Comparison of ENCODE assay signal across 21 cellular contexts in genomic region chr19:16091546-16092475, GRCh38. TPM values are rescaled to one million over a fixed set of nuclear protein-coding genes. Genes with fewer than 3 reads are reported as not detected.
DNase-seq lines count a peak whose midpoint lies in the region; ATAC-seq and TF ChIP-seq lines count a peak whose summit lies in the region.
"Had no signal": no experiment of that assay in that cellular context is flagged by ENCODE, and none has a peak within 500 bp of the region (broad histone marks: within the 10 kb centered on the region; RNA-seq: fewer than 3 reads in every experiment).

No MANE protein-coding gene starts in this region.

- peaks cover 82% of the 10 kb centered on the region for H3K36me3 Mint-ChIP-seq in activated CD4-positive, alpha-beta T cell treated with anti-CD3 and anti-CD28 coated beads for 36 hours (ENCODE audit: low read depth)

- TF ChIP-seq POLR2A in gastroesophageal sphincter (IDR thresholded peaks at IDR 0.05) (no peak), stomach (IDR thresholded peaks at IDR 0.05) (no peak)

- peaks cover 27% of the 10 kb centered on the region for H3K4me1 Mint-ChIP-seq in activated CD4-positive, alpha-beta T cell treated with anti-CD3 and anti-CD28 coated beads for 36 hours

- TF ChIP-seq CTCF in RWPE1 (conservative IDR thresholded peaks at IDR 0.05; ENCODE audit: low read depth) (no peak), gastroesophageal sphincter (IDR thresholded peaks at IDR 0.05) (no peak), stomach (IDR thresholded peaks at IDR 0.05) (no peak)

- no peak for TF ChIP-seq EP300 in gastroesophageal sphincter (IDR thresholded peaks at IDR 0.05)
- no peak for TF ChIP-seq EP300 in stomach (IDR thresholded peaks at IDR 0.05)

- no peak overlapping the region for H3K4me3 Mint-ChIP-seq in activated CD4-positive, alpha-beta T cell treated with anti-CD3 and anti-CD28 coated beads for 36 hours
- H3K4me3 Mint-ChIP-seq: central memory CD8-positive, alpha-beta T cell had no signal

- H3K9me3 Mint-ChIP-seq in activated CD4-positive, alpha-beta T cell treated with anti-CD3 and anti-CD28 coated beads for 36 hours (ENCODE audit: low read depth), result no peaks in the 10 kb centered on the region
- H3K9me3 Mint-ChIP-seq: central memory CD8-positive, alpha-beta T cell had no signal

- intact Hi-C loops in activated CD4-positive, alpha-beta T cell treated with anti-CD3 and anti-CD28 coated beads for 36 hours (cut with DNase I, micrococcal nuclease), result no loop called here
- intact Hi-C loops in stomach (cut with DNase I; ENCODE audit: low total_unique reads), result no loop called here

- no peak for DNase-seq in activated CD4-positive, alpha-beta T cell treated with anti-CD3 and anti-CD28 coated beads for 36 hours
- DNase-seq in activated CD4-positive, alpha-beta T cell treated with anti-CD3 and anti-CD28 coated beads, Interleukin-2, amount 50 U/mL, for 48 hours, result no peak
- DNase-seq in RWPE1 (ENCODE audit: low spot score) (no peak), stomach (no peak), NCI-H526 treated with DMSO at 0.1 percent for 48 hours (lab: John Stamatoyannopoulos, UW) (no peak), cerebellar cortex (ENCODE audit: low spot score) (no peak)
- DNase-seq: activated CD4-positive, alpha-beta T cell treated with anti-CD3 and anti-CD28 coated beads for 4 hours; activated T-cell treated with anti-CD3 and anti-CD28 coated beads, Interleukin-2, amount 50 U/mL, for 48 hours; mucosa of descending colon; NCI-H146; stimulated activated CD4-positive, alpha-beta T cell treated with anti-CD3 and anti-CD28 coated beads, Interleukin-4, amount 100 ng/mL, for 4 hours had no signal

- no peak for ATAC-seq in activated CD4-positive, alpha-beta T cell treated with anti-CD3 and anti-CD28 coated beads for 36 hours
- ATAC-seq in gastroesophageal sphincter (no peak), HG03108 (IDR thresholded peaks at IDR 0.05; ENCODE audit: unreplicated experiment) (no peak)
- ATAC-seq: HCT116, mucosa of descending colon, pancreas had no signal

- H3K27ac ChIP-seq in RWPE1 (peak overlapping the region; percentile 17), gastroesophageal sphincter (peak overlapping the region in 3 of 4 donors; percentile 55 to 100 (median 99)), stomach (peak overlapping the region in 4 of 5 donors; percentile 14 to 82 (median 52))
- H3K27ac ChIP-seq: skin epidermis had no signal

- no peaks in the 10 kb centered on the region for H3K9me3 ChIP-seq in gastroesophageal sphincter
- no peaks in the 10 kb centered on the region for H3K9me3 ChIP-seq in stomach
- H3K9me3 ChIP-seq: mucosa of descending colon, pancreas, tibial nerve had no signal

- peaks cover 0 to 70% (median 19%) of the 10 kb centered on the region in 3 donors for H3K4me1 ChIP-seq in gastroesophageal sphincter
- peaks cover 22 to 83% (median 38%) of the 10 kb centered on the region in 4 donors for H3K4me1 ChIP-seq in stomach

- H3K27me3 ChIP-seq in gastroesophageal sphincter, result no peaks in the 10 kb centered on the region
- no peaks in the 10 kb centered on the region for H3K27me3 ChIP-seq in stomach
- H3K27me3 ChIP-seq: pancreas, tibial nerve had no signal

- H3K27ac Mint-ChIP-seq in activated CD4-positive, alpha-beta T cell treated with anti-CD3 and anti-CD28 coated beads for 36 hours, result peak overlapping the region; percentile 13

- no peaks in the 10 kb centered on the region for H3K27me3 Mint-ChIP-seq in activated CD4-positive, alpha-beta T cell treated with anti-CD3 and anti-CD28 coated beads for 36 hours
- H3K27me3 Mint-ChIP-seq: central memory CD8-positive, alpha-beta T cell had no signal

- CTCF ChIA-PET in activated CD4-positive, alpha-beta T cell treated with anti-CD3 and anti-CD28 coated beads for 36 hours (lab: Charles Lee), result interaction anchor here (1.1 kb wide), 1 partner anchor 19 kb away, joined by 3 read pairs; no protein-coding TSS in a partner anchor
- CTCF ChIA-PET in RWPE1 (lab: Yijun Ruan, JAX), result interaction anchor here (0.6 to 0.7 kb wide), 2 partner anchors 34 to 514 kb away, joined by 3 to 4 read pairs; no protein-coding TSS in a partner anchor

- H3K36me3 ChIP-seq in gastroesophageal sphincter (peaks cover 5 to 98% of the 10 kb centered on the region in 2 donors), stomach (peaks cover 96 to 100% (median 99%) of the 10 kb centered on the region in 4 donors)

- no peak overlapping the region for H3K4me3 ChIP-seq in gastroesophageal sphincter
- H3K4me3 ChIP-seq in stomach, result no peak overlapping the region
- H3K4me3 ChIP-seq: mucosa of descending colon, pancreas, skin epidermis, tibial nerve had no signal

- 90% methylated on average over 2 of the region's 13 CpGs; no CpG with 5 or more reads in 1 of the 2 donors for WGBS in gastroesophageal sphincter (ENCODE audit: low coverage in 1 of 2), 2 donors
- 93 to 98% (median 95%) methylated on average over 13 of the region's 13 CpGs for WGBS in stomach, 5 donors

- POLR2A ChIA-PET in activated CD4-positive, alpha-beta T cell treated with anti-CD3 and anti-CD28 coated beads for 36 hours (lab: Charles Lee), result interaction anchor here (1.1 kb wide), 1 partner anchor 17 kb away, joined by 4 read pairs; no protein-coding TSS in a partner anchor
- POLR2A ChIA-PET in RWPE1 (lab: Yijun Ruan, JAX; ENCODE audit: low non-redundant PET), result interaction anchor here (0.6 kb wide), 1 partner anchor 16 kb away, joined by 3 read pairs; the partner anchor contains the start of gene TPM4

RNA-seq across cellular contexts. Expression of gene TPM4, which starts 15.5 kb away (rescaled TPM):
- total RNA-seq in activated CD4-positive, alpha-beta T cell treated with anti-CD3 and anti-CD28 coated beads for 36 hours, result 100 to 1,000 TPM; 362 to 416 TPM
- 100 to 1,000 TPM; 351 to 486 (median 404) TPM for total RNA-seq in gastroesophageal sphincter
- 100 to 1,000 TPM; 167 to 609 (median 275) TPM for total RNA-seq in stomach
- 100 to 1,000 TPM; 185 to 475 (median 427) TPM for polyA plus RNA-seq in stomach

RNA-seq across cellular contexts. Expression of gene RAB8A, which starts 19.9 kb away (rescaled TPM):
- 100 to 1,000 TPM; 165 to 218 TPM for total RNA-seq in activated CD4-positive, alpha-beta T cell treated with anti-CD3 and anti-CD28 coated beads for 36 hours
- 10 to 100 TPM; 32.4 to 52.5 (median 44.9) TPM for total RNA-seq in gastroesophageal sphincter
- 10 to 100 TPM in 3 of 5 donors, 1 to 10 TPM in 2; 1.8 to 49.4 (median 11.2) TPM for total RNA-seq in stomach
- 10 to 100 TPM; 25.4 to 63.4 (median 39.4) TPM for polyA plus RNA-seq in stomach

RNA-seq across cellular contexts. Expression of gene HSH2D, which starts 51.7 kb away (rescaled TPM):
- total RNA-seq in activated CD4-positive, alpha-beta T cell treated with anti-CD3 and anti-CD28 coated beads for 36 hours, result 10 to 100 TPM; 31.2 to 38.2 TPM
- total RNA-seq in gastroesophageal sphincter (under 1 TPM in 2 of 4 donors, not detected in 2; 0.87 to 0.94 TPM), stomach (10 to 100 TPM in 3 of 5 donors, 1 to 10 TPM in 2; 6.2 to 24.5 (median 10.6) TPM)
- 10 to 100 TPM in 1 of 3 donors, 1 to 10 TPM in 2; 8.2 to 17.7 (median 8.2) TPM for polyA plus RNA-seq in stomach
- total RNA-seq: A673, fibroblast of villous mesenchyme, HT1080 had no signal

Comparison
In these comparisons a context has a peak if more than half of its experiments do, and no peak if none do; other contexts are left out.
1. H3K27ac ChIP-seq: peak in every context shown above with its lines; median percentile 99 in gastroesophageal sphincter; 52 in stomach; 17 in RWPE1.